ENCODE assay signal across 8 cellular contexts in genomic region chr10:90872648-90873020, GRCh38. TPM values are rescaled to one million over a fixed set of nuclear protein-coding genes. Genes with fewer than 3 reads are reported as not detected.
A peak's percentile ranks its signal among the peaks of the same experiment; 100 is the strongest.
DNase-seq lines count a peak whose midpoint lies in the region; ATAC-seq and TF ChIP-seq lines count a peak whose summit lies in the region.

No MANE protein-coding gene starts in this region.

- H3K27me3 Mint-ChIP-seq in endodermal cell (ENCODE audit: insufficient read depth) (peaks cover 41% of the 10 kb centered on the region), progenitor cell of endocrine pancreas (peaks cover 12% of the 10 kb centered on the region)

- peak overlapping the region; percentile 84 for H3K4me2 ChIP-seq in OCI-LY1 (ENCODE audit: low read length)

- WGBS in endodermal cell (ENCODE audit: insufficient coverage in 1 of 2, insufficient read length in 1 of 2), 2 experiments: 54 to 55% methylated on average over 7 to 8 of the region's 8 CpGs

- H3K9me2 ChIP-seq in OCI-LY1 (ENCODE audit: low read depth, low read length): no peaks in the 10 kb centered on the region

- no peak overlapping the region for H2AFZ ChIP-seq in OCI-LY1 (ENCODE audit: low read length)

- H3K36me3 Mint-ChIP-seq in endodermal cell (ENCODE audit: low read depth) (peaks cover 17% of the 10 kb centered on the region), progenitor cell of endocrine pancreas (ENCODE audit: insufficient read depth) (peaks cover 2% of the 10 kb centered on the region)

- DNase-seq in GM12865 (ENCODE audit: low read depth): peak; percentile 27
- no peak for DNase-seq in endodermal cell
- DNase-seq in progenitor cell of endocrine pancreas (ENCODE audit: low spot score, unreplicated experiment): no peak
- DNase-seq in NCI-H2196 treated with DMSO at 0.1 percent for 48 hours (lab: John Stamatoyannopoulos, UW; ENCODE audit: unreplicated experiment): no peak

- TF ChIP-seq CTCF in GM12865 (IDR thresholded peaks at IDR 0.05; ENCODE audit: insufficient read depth, low read depth, low read length, missing control alignments) (no peak), OCI-LY1 (IDR thresholded peaks at IDR 0.05; ENCODE audit: low read length) (no peak), endodermal cell (conservative IDR thresholded peaks at IDR 0.05) (no peak), progenitor cell of endocrine pancreas (IDR thresholded peaks at IDR 0.05; ENCODE audit: unreplicated experiment) (no peak)

- H3K9ac ChIP-seq in OCI-LY1 (ENCODE audit: low read length): peak overlapping the region; percentile 79
- H3K9ac ChIP-seq in endodermal cell (ENCODE audit: extremely low read depth, low read length, poor library complexity, severe bottlenecking): peak overlapping the region; percentile 87

- H3K9me3 Mint-ChIP-seq in endodermal cell: peaks cover 11% of the 10 kb centered on the region
- H3K9me3 Mint-ChIP-seq in progenitor cell of endocrine pancreas (ENCODE audit: low read depth): peaks cover 8% of the 10 kb centered on the region

- H3K4me1 Mint-ChIP-seq in endodermal cell (peaks cover 15% of the 10 kb centered on the region), progenitor cell of endocrine pancreas (ENCODE audit: low read depth) (peaks cover 12% of the 10 kb centered on the region)

- peaks cover 19% of the 10 kb centered on the region for H3K36me3 ChIP-seq in OCI-LY1 (ENCODE audit: insufficient read depth, low read length)
- peaks cover 22% of the 10 kb centered on the region for H3K36me3 ChIP-seq in endodermal cell (ENCODE audit: control insufficient read depth, insufficient read depth, low read length)

- peaks cover 9% of the 10 kb centered on the region; the same call in 1 of the 2 replicates for H3K79me2 ChIP-seq in OCI-LY1 (ENCODE audit: insufficient read depth, low read length)

- no peak for ATAC-seq in GM21423 (IDR thresholded peaks at IDR 0.05; ENCODE audit: unreplicated experiment)
- no peak for ATAC-seq in GM18519 (IDR thresholded peaks at IDR 0.05; ENCODE audit: low FRiP score, unreplicated experiment)
- ATAC-seq in HG03571 (IDR thresholded peaks at IDR 0.05; ENCODE audit: unreplicated experiment): no peak

- H3K4me3 Mint-ChIP-seq in endodermal cell (peak overlapping the region; percentile 97), progenitor cell of endocrine pancreas (ENCODE audit: low read depth) (peak overlapping the region; percentile 92)

- H3K4me1 ChIP-seq in OCI-LY1 (ENCODE audit: insufficient read depth, low read length, severe bottlenecking) (peaks cover 15% of the 10 kb centered on the region), endodermal cell (ENCODE audit: control insufficient read depth, insufficient read depth, low read length) (no peaks in the 10 kb centered on the region)

- H3K9me3 ChIP-seq in OCI-LY1 (ENCODE audit: low read length): 0 out of 2 replicates have a peak, but pooled peaks cover 4% of the 10 kb centered on the region
- peaks cover 15% of the 10 kb centered on the region for H3K9me3 ChIP-seq in endodermal cell (ENCODE audit: control insufficient read depth, low read length)

- H3K27ac ChIP-seq in OCI-LY1 (ENCODE audit: low read depth, low read length, poor library complexity, severe bottlenecking) (no peak overlapping the region), endodermal cell (ENCODE audit: low read depth, low read length) (no peak overlapping the region)

- H3K4me3 ChIP-seq in GM12865 (ENCODE audit: low read depth, low read length): peak overlapping the region; percentile 74
- peak overlapping the region; percentile 83 for H3K4me3 ChIP-seq in OCI-LY1 (ENCODE audit: low read depth, low read length, poor library complexity, severe bottlenecking)
- H3K4me3 ChIP-seq in endodermal cell (ENCODE audit: low read length): peak overlapping the region; percentile 87

- H3K27me3 ChIP-seq in OCI-LY1 (ENCODE audit: insufficient read depth, low read length) (no peaks in the 10 kb centered on the region), endodermal cell (ENCODE audit: control insufficient read depth, insufficient read depth, low read length, poor library complexity, severe bottlenecking) (peaks cover 22% of the 10 kb centered on the region)

- H3K27ac Mint-ChIP-seq in endodermal cell (no peak overlapping the region), progenitor cell of endocrine pancreas (peak overlapping the region; percentile 96)

- no peaks in the 10 kb centered on the region for H3F3A ChIP-seq in OCI-LY1 (ENCODE audit: insufficient read depth, low read length)

- H4K20me1 ChIP-seq in OCI-LY1 (ENCODE audit: insufficient read depth, low read length): no peaks in the 10 kb centered on the region

RNA-seq across cellular contexts. Expression of gene RPP30, which starts 0.9 kb away (rescaled TPM):
- total RNA-seq in endodermal cell (10 to 100 TPM; 58.3 to 62.4 TPM), progenitor cell of endocrine pancreas (51.8 and 53.5 TPM in 2 replicates)
- polyA plus RNA-seq in endodermal cell (2013, experiment 1 of 2): 91.0 TPM
- polyA plus RNA-seq in endodermal cell (2013, experiment 2 of 2): 75.3 TPM

RNA-seq across cellular contexts. Expression of gene HTR7, which starts 14.8 kb away (rescaled TPM):
- 1 to 10 TPM in 1 of 2 donors, under 1 TPM in 1; 0.70 to 7.3 TPM for total RNA-seq in endodermal cell
- polyA plus RNA-seq in endodermal cell (2013, experiment 1 of 2): 1.2 TPM
- polyA plus RNA-seq in endodermal cell (2013, experiment 2 of 2): 0.87 TPM
- 0.93 TPM in 2 replicates for total RNA-seq in progenitor cell of endocrine pancreas

RNA-seq across cellular contexts. Expression of gene ANKRD1, which starts 48.3 kb away (rescaled TPM):
- total RNA-seq in endodermal cell (10 to 100 TPM; 19.6 to 42.6 TPM), progenitor cell of endocrine pancreas (48.1 and 61.8 TPM in 2 replicates)
- polyA plus RNA-seq in endodermal cell (2013, experiment 1 of 2): 40.5 TPM
- 73.8 TPM for polyA plus RNA-seq in endodermal cell (2013, experiment 2 of 2)
